10 cellular contexts compared by ENCODE assay signal in genomic region chr13:112712451-112712881, GRCh38. TPM values are rescaled to one million over a fixed set of nuclear protein-coding genes. Genes with fewer than 3 reads are reported as not detected.
DNase-seq lines count a peak whose midpoint lies in the region; ATAC-seq, FAIRE-seq and TF ChIP-seq lines count a peak whose summit lies in the region.
"Had no signal": no experiment of that assay in that cellular context is flagged by ENCODE, and none has a peak within 500 bp of the region (broad histone marks: within the 10 kb centered on the region; RNA-seq: fewer than 3 reads in every experiment).

No MANE protein-coding gene starts in this region.

- DNase-seq in Right ventricle myocardium superior, result no peak
- no peak for DNase-seq in Right ventricle myocardium inferior (ENCODE audit: missing footprints)
- DNase-seq in left ventricle myocardium inferior, result no peak
- no peak for DNase-seq in pancreas
- peak in 1 of 2 donors; percentile 35 for DNase-seq in uterus
- DNase-seq in SKM-1 (lab: John Stamatoyannopoulos, UW; ENCODE audit: unreplicated experiment), result no peak
- DNase-seq: immature natural killer cell, Karpas-422 had no signal

- WGBS in pancreas, 2 donors, result 93 to 96% methylated on average over 13 of the region's 13 CpGs

- no peaks in the 10 kb centered on the region for H3K27me3 ChIP-seq in left ventricle myocardium inferior (ENCODE audit: low read depth)
- H3K27me3 ChIP-seq in pancreas, result no peaks in the 10 kb centered on the region
- H3K27me3 ChIP-seq in uterus, result no peaks in the 10 kb centered on the region

- H3K27ac ChIP-seq in left ventricle myocardium inferior (replicated peaks), result peak overlapping the region; percentile 96
- H3K27ac ChIP-seq in pancreas, result peak overlapping the region; percentile 29 to 56 (median 44)
- peak overlapping the region; percentile 91 for H3K27ac ChIP-seq in uterus

- intact Hi-C loops in Right ventricle myocardium superior (cut with DNase I) (no loop called here), Right ventricle myocardium inferior (cut with DNase I) (no loop called here), left ventricle myocardium inferior (cut with micrococcal nuclease) (no loop called here), pancreas (cut with DNase I) (no loop called here), uterus (cut with DNase I; ENCODE audit: low total_unique reads) (no loop called here)

- peaks cover 8% of the 10 kb centered on the region for H3K36me3 ChIP-seq in left ventricle myocardium inferior
- H3K36me3 ChIP-seq in pancreas, result no peaks in the 10 kb centered on the region
- H3K36me3 ChIP-seq in uterus, result no peaks in the 10 kb centered on the region

- H3K4me3 ChIP-seq in left ventricle myocardium inferior (peak overlapping the region; percentile 55), pancreas (no peak overlapping the region), uterus (no peak overlapping the region)

- TF ChIP-seq POLR2A in uterus (IDR thresholded peaks at IDR 0.05), result no peak

- FAIRE-seq in pancreas (lab: Jason Lieb, UNC), result no peak

- ATAC-seq in Right ventricle myocardium superior (ENCODE audit: poor library complexity), result peak; percentile 2
- ATAC-seq in Right ventricle myocardium inferior, result no peak
- no peak for ATAC-seq in pancreas
- no peak for ATAC-seq in GM21723 (IDR thresholded peaks at IDR 0.05; ENCODE audit: unreplicated experiment)
- no peak for ATAC-seq in GM21529 (IDR thresholded peaks at IDR 0.05; ENCODE audit: unreplicated experiment)

- peaks cover 70% of the 10 kb centered on the region for H3K4me1 ChIP-seq in left ventricle myocardium inferior
- peaks cover 7 to 12% (median 9%) of the 10 kb centered on the region in 3 donors for H3K4me1 ChIP-seq in pancreas
- H3K4me1 ChIP-seq in uterus, result peaks cover 0 to 20% of the 10 kb centered on the region in 2 donors

- H3K9me3 ChIP-seq in left ventricle myocardium inferior (replicated peaks), result peaks cover 11% of the 10 kb centered on the region
- H3K9me3 ChIP-seq in pancreas, result no peaks in the 10 kb centered on the region
- H3K9me3 ChIP-seq in uterus, result no peaks in the 10 kb centered on the region

- TF ChIP-seq CTCF in left ventricle myocardium inferior (IDR thresholded peaks at IDR 0.05; ENCODE audit: borderline replicate concordance) (no peak), pancreas (IDR thresholded peaks at IDR 0.05) (no peak), uterus (IDR thresholded peaks at IDR 0.05) (no peak)

RNA-seq across cellular contexts. Expression of gene ATP11A, which starts 22.6 kb away (rescaled TPM):
- 73.6 TPM for total RNA-seq in Right ventricle myocardium superior
- total RNA-seq in Right ventricle myocardium inferior, result 89.9 TPM
- total RNA-seq in left ventricle myocardium inferior, result 106 TPM
- total RNA-seq in pancreas, result 10 to 100 TPM; 23.1 to 51.0 (median 33.6) TPM
- polyA plus RNA-seq in pancreas, result 10 to 100 TPM in 1 of 2 donors, 1 to 10 TPM in 1; 9.3 to 18.7 TPM
- 100 to 1,000 TPM in 1 of 4 donors, 10 to 100 TPM in 3; 12.8 to 149 (median 22.8) TPM for total RNA-seq in uterus

Comparison
In these comparisons a context has a peak if more than half of its experiments do, and no peak if none do; other contexts are left out.
1. H3K27ac ChIP-seq: peak in every context shown above with its lines; median percentile 96 in left ventricle myocardium inferior; 91 in uterus; 44 in pancreas.